In genomic region chr1:114262314-114262960, GRCh38 we compare ENCODE assay signal across 20 cellular contexts.
"Had no signal": no experiment of that assay in that cellular context is flagged by ENCODE, and none has a peak within 500 bp of the region (broad histone marks: within the 10 kb centered on the region; RNA-seq: fewer than 3 reads in every experiment).

No MANE protein-coding gene starts in this region.

- ATAC-seq: esophagus mucosa; gastrocnemius medialis; heart right ventricle; left ventricle myocardium superior; naive thymus-derived CD8-positive, alpha-beta T cell; stimulated activated naive B cell treated with anti-CD40 and anti-IgM and Interleukin-4, amounts not matched to agents 10 μg/mL and 1 μg/mL and 100 μg/mL, for 72 hours; stimulated activated naive CD8-positive, alpha-beta T cell treated with anti-CD3 and anti-CD28 coated beads, Interleukin-15, amount 100 ng/mL, for 72 hours; upper lobe of right lung had no signal

- H3K9me3 ChIP-seq: gastrocnemius medialis, heart right ventricle, right lobe of liver, spleen, testis, tibial nerve, upper lobe of right lung, vagina had no signal

- H3K9me3 Mint-ChIP-seq: naive thymus-derived CD8-positive, alpha-beta T cell; stimulated activated naive CD8-positive, alpha-beta T cell treated with anti-CD3 and anti-CD28 coated beads, Interleukin-15, amount 100 ng/mL, for 72 hours had no signal

- H3K27ac ChIP-seq: gastrocnemius medialis, heart right ventricle, right lobe of liver, spleen, testis, tibial nerve, upper lobe of right lung, vagina had no signal

- FAIRE-seq: endometrium had no signal

- H3K27ac Mint-ChIP-seq: naive thymus-derived CD8-positive, alpha-beta T cell; stimulated activated naive B cell treated with anti-CD40 and anti-IgM and Interleukin-4, amounts not matched to agents 10 μg/mL and 1 μg/mL and 100 μg/mL, for 72 hours; stimulated activated naive CD8-positive, alpha-beta T cell treated with anti-CD3 and anti-CD28 coated beads, Interleukin-15, amount 100 ng/mL, for 72 hours had no signal

- H3K36me3 Mint-ChIP-seq: naive thymus-derived CD8-positive, alpha-beta T cell; stimulated activated naive B cell treated with anti-CD40 and anti-IgM and Interleukin-4, amounts not matched to agents 10 μg/mL and 1 μg/mL and 100 μg/mL, for 72 hours had no signal

- H3K4me3 ChIP-seq: gastrocnemius medialis, heart right ventricle, right lobe of liver, spleen, testis, tibial nerve, upper lobe of right lung, vagina had no signal

- H3K4me1 ChIP-seq: right lobe of liver, spleen, testis, tibial nerve, upper lobe of right lung, vagina had no signal

- H3K4me1 Mint-ChIP-seq: naive thymus-derived CD8-positive, alpha-beta T cell; stimulated activated naive B cell treated with anti-CD40 and anti-IgM and Interleukin-4, amounts not matched to agents 10 μg/mL and 1 μg/mL and 100 μg/mL, for 72 hours; stimulated activated naive CD8-positive, alpha-beta T cell treated with anti-CD3 and anti-CD28 coated beads, Interleukin-15, amount 100 ng/mL, for 72 hours had no signal

- H3K36me3 ChIP-seq: gastrocnemius medialis, heart right ventricle, right lobe of liver, spleen, tibial nerve, upper lobe of right lung, vagina had no signal

- DNase-seq: cortex of kidney; effector memory CD4-positive, alpha-beta T cell; gastrocnemius medialis; heart right ventricle; islet precursor cell; left ventricle myocardium superior; naive thymus-derived CD8-positive, alpha-beta T cell; right lobe of liver; spleen; stimulated activated CD4-positive, alpha-beta T cell treated with anti-CD3 and anti-CD28 coated beads, Interleukin-15, amount 100 ng/mL, for 24 hours; stimulated activated CD4-positive, alpha-beta T cell treated with anti-CD3 and anti-CD28 coated beads, Interleukin-1b, Interleukin-23, amount 100 ng/mL, for 48 hours; stimulated activated CD4-positive, alpha-beta T cell treated with anti-CD3 and anti-CD28 coated beads, Interleukin-4, amount 100 ng/mL, for 24 hours; stimulated activated naive B cell treated with anti-CD40 and anti-IgM and Interleukin-4, amounts not matched to agents 10 μg/mL and 1 μg/mL and 100 μg/mL, for 72 hours; stimulated activated naive CD8-positive, alpha-beta T cell treated with anti-CD3 and anti-CD28 coated beads, Interleukin-15, amount 100 ng/mL, for 72 hours; testis; upper lobe of right lung had no signal

- H3K4me3 Mint-ChIP-seq: naive thymus-derived CD8-positive, alpha-beta T cell; stimulated activated naive B cell treated with anti-CD40 and anti-IgM and Interleukin-4, amounts not matched to agents 10 μg/mL and 1 μg/mL and 100 μg/mL, for 72 hours; stimulated activated naive CD8-positive, alpha-beta T cell treated with anti-CD3 and anti-CD28 coated beads, Interleukin-15, amount 100 ng/mL, for 72 hours had no signal

- H3K27me3 ChIP-seq: gastrocnemius medialis, right lobe of liver, testis, tibial nerve, vagina had no signal
